In the genomic region with DNA sequence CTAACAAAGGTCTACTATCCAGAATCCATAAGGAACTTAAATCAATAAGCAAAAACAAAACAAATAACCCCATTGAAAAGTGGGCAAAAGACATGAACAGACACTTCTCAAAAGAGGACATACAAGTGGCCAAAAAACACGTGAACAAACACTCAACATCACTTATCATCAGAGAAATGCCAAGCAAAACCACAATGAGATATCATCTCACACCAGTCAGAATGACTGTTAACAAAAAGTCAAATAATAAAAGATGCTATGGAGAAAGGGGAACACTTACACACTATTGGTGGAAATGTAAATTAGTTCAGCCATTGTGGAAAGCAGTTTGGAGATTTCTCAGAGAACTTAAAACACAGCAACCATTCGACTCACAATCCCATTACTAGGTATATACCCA, we compare ENCODE assay signal across 1 cellular context.
A peak's percentile ranks its signal among the peaks of the same experiment; 100 is the strongest.
TF ChIP-seq lines count a peak whose summit lies in the region.

No MANE protein-coding gene starts in this region.

TF ChIP-seq in HepG2, 621 proteins besides CTCF, POLR2A, EP300 and RAD21 (continued from another document):
- TF ChIP-seq, protein P1, sequence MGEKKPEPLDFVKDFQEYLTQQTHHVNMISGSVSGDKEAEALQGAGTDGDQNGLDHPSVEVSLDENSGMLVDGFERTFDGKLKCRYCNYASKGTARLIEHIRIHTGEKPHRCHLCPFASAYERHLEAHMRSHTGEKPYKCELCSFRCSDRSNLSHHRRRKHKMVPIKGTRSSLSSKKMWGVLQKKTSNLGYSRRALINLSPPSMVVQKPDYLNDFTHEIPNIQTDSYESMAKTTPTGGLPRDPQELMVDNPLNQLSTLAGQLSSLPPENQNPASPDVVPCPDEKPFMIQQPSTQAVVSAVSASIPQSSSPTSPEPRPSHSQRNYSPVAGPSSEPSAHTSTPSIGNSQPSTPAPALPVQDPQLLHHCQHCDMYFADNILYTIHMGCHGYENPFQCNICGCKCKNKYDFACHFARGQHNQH (CRISPR knock-in tag; IDR thresholded peaks at IDR 0.05): no peak
- TF ChIP-seq FOXP1 (IDR thresholded peaks at IDR 0.05) (no peak), FOXP1 (CRISPR knock-in tag; IDR thresholded peaks at IDR 0.05) (0 out of 2 replicates have a peak, but pooled peaks have one; percentile 13)
